2 cellular contexts compared by ENCODE assay signal in the genomic region with DNA sequence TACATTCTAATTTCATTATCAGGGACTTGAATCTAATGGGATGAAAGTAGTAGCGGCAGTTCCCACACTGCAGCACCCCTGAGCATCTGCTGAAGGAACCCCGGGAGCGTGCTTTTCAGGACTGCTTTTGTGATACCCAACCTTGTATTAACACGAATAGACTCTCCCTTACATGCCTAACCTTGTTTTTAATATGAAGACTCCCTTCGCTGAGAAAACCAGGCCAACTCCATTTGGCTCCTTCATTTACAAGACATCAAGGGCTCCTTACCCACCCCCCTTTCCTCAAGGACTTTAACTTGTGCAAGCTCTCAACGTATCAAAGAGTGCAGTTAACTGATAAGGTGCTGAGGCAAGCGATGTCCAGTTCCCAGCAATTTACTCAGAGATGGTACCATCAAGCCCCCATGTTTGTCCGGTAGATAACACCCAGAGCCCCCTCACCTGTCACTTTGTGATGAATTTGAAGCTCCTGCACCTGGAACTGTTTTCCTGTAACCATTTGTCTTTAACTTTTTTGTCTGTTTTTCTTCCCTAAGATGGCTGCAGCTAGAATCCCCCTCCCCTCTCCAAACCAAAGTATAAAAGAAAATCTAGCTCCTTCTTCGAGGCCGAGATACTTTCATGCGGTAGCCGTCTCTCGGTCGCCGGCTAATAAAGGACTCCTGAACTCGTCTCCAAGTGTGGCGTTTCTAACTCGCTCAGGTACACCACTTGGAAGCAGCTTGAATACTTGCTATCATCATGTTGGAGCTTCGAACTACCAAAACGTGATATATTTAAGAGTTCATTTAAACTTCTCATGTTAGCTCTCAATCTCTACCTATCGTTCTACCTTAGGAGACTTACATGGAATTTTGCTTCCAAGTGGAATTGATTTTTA.
TF ChIP-seq lines count a peak whose summit lies in the region.

No MANE protein-coding gene starts in this region.

TF ChIP-seq in HepG2, 621 proteins besides CTCF, POLR2A, EP300 and RAD21 (continued from another document):
- TF ChIP-seq, protein P1, sequence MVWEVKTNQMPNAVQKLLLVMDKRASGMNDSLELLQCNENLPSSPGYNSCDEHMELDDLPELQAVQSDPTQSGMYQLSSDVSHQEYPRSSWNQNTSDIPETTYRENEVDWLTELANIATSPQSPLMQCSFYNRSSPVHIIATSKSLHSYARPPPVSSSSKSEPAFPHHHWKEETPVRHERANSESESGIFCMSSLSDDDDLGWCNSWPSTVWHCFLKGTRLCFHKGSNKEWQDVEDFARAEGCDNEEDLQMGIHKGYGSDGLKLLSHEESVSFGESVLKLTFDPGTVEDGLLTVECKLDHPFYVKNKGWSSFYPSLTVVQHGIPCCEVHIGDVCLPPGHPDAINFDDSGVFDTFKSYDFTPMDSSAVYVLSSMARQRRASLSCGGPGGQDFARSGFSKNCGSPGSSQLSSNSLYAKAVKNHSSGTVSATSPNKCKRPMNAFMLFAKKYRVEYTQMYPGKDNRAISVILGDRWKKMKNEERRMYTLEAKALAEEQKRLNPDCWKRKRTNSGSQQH (CRISPR knock-in tag; IDR thresholded peaks at IDR 0.05; ENCODE audit: low read depth): no peak
- TF ChIP-seq AGO2 (optimal IDR thresholded peaks at IDR 0.05; ENCODE audit: low read depth, low read length) (peak; percentile 84), SNRNP70 (IDR thresholded peaks at IDR 0.05; ENCODE audit: low read depth, low read length) (no peak), RBM22 (optimal IDR thresholded peaks at IDR 0.05; ENCODE audit: low read length) (peak; percentile 97), RBFOX2 (IDR thresholded peaks at IDR 0.05; ENCODE audit: low read depth, low read length) (peak; percentile 73), HNRNPH1 (optimal IDR thresholded peaks at IDR 0.05; ENCODE audit: low read depth, low read length) (no peak), POLR2G (IDR thresholded peaks at IDR 0.05; ENCODE audit: low read depth, low read length) (peak; percentile 46; the same call in 1 of the 2 replicates), PAF1 (CRISPR knock-in tag; IDR thresholded peaks at IDR 0.05) (peak; percentile 61)

TF ChIP-seq in SK-N-SH treated with all-trans-retinoic acid at 6 μM for 48 hours, 23 proteins besides CTCF, POLR2A, EP300 and RAD21 (continued from another document):
- TF ChIP-seq, protein P2, sequence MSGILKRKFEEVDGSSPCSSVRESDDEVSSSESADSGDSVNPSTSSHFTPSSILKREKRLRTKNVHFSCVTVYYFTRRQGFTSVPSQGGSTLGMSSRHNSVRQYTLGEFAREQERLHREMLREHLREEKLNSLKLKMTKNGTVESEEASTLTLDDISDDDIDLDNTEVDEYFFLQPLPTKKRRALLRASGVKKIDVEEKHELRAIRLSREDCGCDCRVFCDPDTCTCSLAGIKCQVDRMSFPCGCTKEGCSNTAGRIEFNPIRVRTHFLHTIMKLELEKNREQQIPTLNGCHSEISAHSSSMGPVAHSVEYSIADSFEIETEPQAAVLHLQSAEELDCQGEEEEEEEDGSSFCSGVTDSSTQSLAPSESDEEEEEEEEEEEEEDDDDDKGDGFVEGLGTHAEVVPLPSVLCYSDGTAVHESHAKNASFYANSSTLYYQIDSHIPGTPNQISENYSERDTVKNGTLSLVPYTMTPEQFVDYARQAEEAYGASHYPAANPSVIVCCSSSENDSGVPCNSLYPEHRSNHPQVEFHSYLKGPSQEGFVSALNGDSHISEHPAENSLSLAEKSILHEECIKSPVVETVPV (CRISPR knock-in tag; IDR thresholded peaks at IDR 0.05): 0 out of 2 replicates have a peak, but pooled peaks have one; percentile 1
- TF ChIP-seq SNAI2 (CRISPR knock-in tag; IDR thresholded peaks at IDR 0.05) (no peak), ZNF70 (CRISPR knock-in tag; IDR thresholded peaks at IDR 0.05) (no peak), ZC3H10 (CRISPR knock-in tag; IDR thresholded peaks at IDR 0.05) (no peak)
- TF ChIP-seq, protein P3, sequence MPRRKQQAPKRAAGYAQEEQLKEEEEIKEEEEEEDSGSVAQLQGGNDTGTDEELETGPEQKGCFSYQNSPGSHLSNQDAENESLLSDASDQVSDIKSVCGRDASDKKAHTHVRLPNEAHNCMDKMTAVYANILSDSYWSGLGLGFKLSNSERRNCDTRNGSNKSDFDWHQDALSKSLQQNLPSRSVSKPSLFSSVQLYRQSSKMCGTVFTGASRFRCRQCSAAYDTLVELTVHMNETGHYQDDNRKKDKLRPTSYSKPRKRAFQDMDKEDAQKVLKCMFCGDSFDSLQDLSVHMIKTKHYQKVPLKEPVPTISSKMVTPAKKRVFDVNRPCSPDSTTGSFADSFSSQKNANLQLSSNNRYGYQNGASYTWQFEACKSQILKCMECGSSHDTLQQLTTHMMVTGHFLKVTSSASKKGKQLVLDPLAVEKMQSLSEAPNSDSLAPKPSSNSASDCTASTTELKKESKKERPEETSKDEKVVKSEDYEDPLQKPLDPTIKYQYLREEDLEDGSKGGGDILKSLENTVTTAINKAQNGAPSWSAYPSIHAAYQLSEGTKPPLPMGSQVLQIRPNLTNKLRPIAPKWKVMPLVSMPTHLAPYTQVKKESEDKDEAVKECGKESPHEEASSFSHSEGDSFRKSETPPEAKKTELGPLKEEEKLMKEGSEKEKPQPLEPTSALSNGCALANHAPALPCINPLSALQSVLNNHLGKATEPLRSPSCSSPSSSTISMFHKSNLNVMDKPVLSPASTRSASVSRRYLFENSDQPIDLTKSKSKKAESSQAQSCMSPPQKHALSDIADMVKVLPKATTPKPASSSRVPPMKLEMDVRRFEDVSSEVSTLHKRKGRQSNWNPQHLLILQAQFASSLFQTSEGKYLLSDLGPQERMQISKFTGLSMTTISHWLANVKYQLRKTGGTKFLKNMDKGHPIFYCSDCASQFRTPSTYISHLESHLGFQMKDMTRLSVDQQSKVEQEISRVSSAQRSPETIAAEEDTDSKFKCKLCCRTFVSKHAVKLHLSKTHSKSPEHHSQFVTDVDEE (CRISPR knock-in tag; IDR thresholded peaks at IDR 0.05): no peak
